Comparison of ENCODE assay signal across 1 cellular context in genomic region chr19:35569281-35569781, GRCh38.
A peak's percentile ranks its signal among the peaks of the same experiment; 100 is the strongest.
TF ChIP-seq lines count a peak whose summit lies in the region.

No MANE protein-coding gene starts in this region.

TF ChIP-seq in HepG2, 621 proteins besides CTCF, POLR2A, EP300 and RAD21 (continued from another document and continues in another):
- no peak for TF ChIP-seq ZHX2 (IDR thresholded peaks at IDR 0.05; ENCODE audit: low read depth)
- no peak for TF ChIP-seq ZHX2 (CRISPR knock-in tag; IDR thresholded peaks at IDR 0.05; ENCODE audit: borderline replicate concordance)
- TF ChIP-seq ZBTB34 (CRISPR knock-in tag; IDR thresholded peaks at IDR 0.05) = no peak
- no peak for TF ChIP-seq ZNF776 (CRISPR knock-in tag; IDR thresholded peaks at IDR 0.05)
- peak; percentile 74 for TF ChIP-seq ZNF687 (CRISPR knock-in tag; IDR thresholded peaks at IDR 0.05)
- no peak for TF ChIP-seq ZNF75D (CRISPR knock-in tag; IDR thresholded peaks at IDR 0.05; ENCODE audit: borderline replicate concordance)
- TF ChIP-seq, protein P1, sequence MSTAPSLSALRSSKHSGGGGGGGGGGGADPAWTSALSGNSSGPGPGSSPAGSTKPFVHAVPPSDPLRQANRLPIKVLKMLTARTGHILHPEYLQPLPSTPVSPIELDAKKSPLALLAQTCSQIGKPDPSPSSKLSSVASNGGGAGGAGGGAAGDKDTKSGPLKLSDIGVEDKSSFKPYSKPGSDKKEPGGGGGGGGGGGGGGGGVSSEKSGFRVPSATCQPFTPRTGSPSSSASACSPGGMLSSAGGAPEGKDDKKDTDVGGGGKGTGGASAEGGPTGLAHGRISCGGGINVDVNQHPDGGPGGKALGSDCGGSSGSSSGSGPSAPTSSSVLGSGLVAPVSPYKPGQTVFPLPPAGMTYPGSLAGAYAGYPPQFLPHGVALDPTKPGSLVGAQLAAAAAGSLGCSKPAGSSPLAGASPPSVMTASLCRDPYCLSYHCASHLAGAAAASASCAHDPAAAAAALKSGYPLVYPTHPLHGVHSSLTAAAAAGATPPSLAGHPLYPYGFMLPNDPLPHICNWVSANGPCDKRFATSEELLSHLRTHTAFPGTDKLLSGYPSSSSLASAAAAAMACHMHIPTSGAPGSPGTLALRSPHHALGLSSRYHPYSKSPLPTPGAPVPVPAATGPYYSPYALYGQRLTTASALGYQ (CRISPR knock-in tag; IDR thresholded peaks at IDR 0.05) = peak; percentile 54; the same call in 1 of the 2 replicates
- TF ChIP-seq ZBTB14 (CRISPR knock-in tag; IDR thresholded peaks at IDR 0.05) = no peak
- TF ChIP-seq HNRNPH1 (optimal IDR thresholded peaks at IDR 0.05; ENCODE audit: low read depth, low read length) = no peak
- peak; percentile 37; the same call in 1 of the 2 replicates for TF ChIP-seq E2F1 (CRISPR knock-in tag; IDR thresholded peaks at IDR 0.05)
- peak; percentile 64 for TF ChIP-seq ZNF746 (CRISPR knock-in tag; IDR thresholded peaks at IDR 0.05)
- peak; percentile 84 for TF ChIP-seq NR2C2 (CRISPR knock-in tag; IDR thresholded peaks at IDR 0.05; ENCODE audit: borderline replicate concordance)
- no peak for TF ChIP-seq REXO4 (CRISPR knock-in tag; IDR thresholded peaks at IDR 0.05; ENCODE audit: borderline replicate concordance)
- no peak for TF ChIP-seq PRMT3 (CRISPR knock-in tag; IDR thresholded peaks at IDR 0.05; ENCODE audit: borderline replicate concordance, low read depth)
- TF ChIP-seq HNF4A (CRISPR knock-in tag; IDR thresholded peaks at IDR 0.05) = peak; percentile 88
- TF ChIP-seq ZNF761 (CRISPR knock-in tag; conservative IDR thresholded peaks at IDR 0.05) = no peak
- TF ChIP-seq ZNF432 (CRISPR knock-in tag; IDR thresholded peaks at IDR 0.05; ENCODE audit: borderline replicate concordance) = no peak
- no peak for TF ChIP-seq GABPA (IDR thresholded peaks at IDR 0.05; ENCODE audit: low read depth, low read length)
- TF ChIP-seq GABPA (CRISPR knock-in tag; IDR thresholded peaks at IDR 0.05; ENCODE audit: low read depth) = no peak
- TF ChIP-seq, protein P2, sequence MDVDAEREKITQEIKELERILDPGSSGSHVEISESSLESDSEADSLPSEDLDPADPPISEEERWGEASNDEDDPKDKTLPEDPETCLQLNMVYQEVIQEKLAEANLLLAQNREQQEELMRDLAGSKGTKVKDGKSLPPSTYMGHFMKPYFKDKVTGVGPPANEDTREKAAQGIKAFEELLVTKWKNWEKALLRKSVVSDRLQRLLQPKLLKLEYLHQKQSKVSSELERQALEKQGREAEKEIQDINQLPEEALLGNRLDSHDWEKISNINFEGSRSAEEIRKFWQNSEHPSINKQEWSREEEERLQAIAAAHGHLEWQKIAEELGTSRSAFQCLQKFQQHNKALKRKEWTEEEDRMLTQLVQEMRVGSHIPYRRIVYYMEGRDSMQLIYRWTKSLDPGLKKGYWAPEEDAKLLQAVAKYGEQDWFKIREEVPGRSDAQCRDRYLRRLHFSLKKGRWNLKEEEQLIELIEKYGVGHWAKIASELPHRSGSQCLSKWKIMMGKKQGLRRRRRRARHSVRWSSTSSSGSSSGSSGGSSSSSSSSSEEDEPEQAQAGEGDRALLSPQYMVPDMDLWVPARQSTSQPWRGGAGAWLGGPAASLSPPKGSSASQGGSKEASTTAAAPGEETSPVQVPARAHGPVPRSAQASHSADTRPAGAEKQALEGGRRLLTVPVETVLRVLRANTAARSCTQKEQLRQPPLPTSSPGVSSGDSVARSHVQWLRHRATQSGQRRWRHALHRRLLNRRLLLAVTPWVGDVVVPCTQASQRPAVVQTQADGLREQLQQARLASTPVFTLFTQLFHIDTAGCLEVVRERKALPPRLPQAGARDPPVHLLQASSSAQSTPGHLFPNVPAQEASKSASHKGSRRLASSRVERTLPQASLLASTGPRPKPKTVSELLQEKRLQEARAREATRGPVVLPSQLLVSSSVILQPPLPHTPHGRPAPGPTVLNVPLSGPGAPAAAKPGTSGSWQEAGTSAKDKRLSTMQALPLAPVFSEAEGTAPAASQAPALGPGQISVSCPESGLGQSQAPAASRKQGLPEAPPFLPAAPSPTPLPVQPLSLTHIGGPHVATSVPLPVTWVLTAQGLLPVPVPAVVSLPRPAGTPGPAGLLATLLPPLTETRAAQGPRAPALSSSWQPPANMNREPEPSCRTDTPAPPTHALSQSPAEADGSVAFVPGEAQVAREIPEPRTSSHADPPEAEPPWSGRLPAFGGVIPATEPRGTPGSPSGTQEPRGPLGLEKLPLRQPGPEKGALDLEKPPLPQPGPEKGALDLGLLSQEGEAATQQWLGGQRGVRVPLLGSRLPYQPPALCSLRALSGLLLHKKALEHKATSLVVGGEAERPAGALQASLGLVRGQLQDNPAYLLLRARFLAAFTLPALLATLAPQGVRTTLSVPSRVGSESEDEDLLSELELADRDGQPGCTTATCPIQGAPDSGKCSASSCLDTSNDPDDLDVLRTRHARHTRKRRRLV (CRISPR knock-in tag; IDR thresholded peaks at IDR 0.05) = no peak
- no peak for TF ChIP-seq DRAP1 (CRISPR knock-in tag; IDR thresholded peaks at IDR 0.05)
- TF ChIP-seq SRSF4 (IDR thresholded peaks at IDR 0.05; ENCODE audit: low read depth, low read length, poor library complexity, severe bottlenecking) = no peak
- TF ChIP-seq ZNF354B (CRISPR knock-in tag; IDR thresholded peaks at IDR 0.05) = no peak
- peak; percentile 56; the same call in 1 of the 2 replicates for TF ChIP-seq FOXC1 (CRISPR knock-in tag; IDR thresholded peaks at IDR 0.05; ENCODE audit: borderline replicate concordance)
- no peak for TF ChIP-seq ZNF616 (CRISPR knock-in tag; IDR thresholded peaks at IDR 0.05; ENCODE audit: low read depth)
- TF ChIP-seq, protein P3, sequence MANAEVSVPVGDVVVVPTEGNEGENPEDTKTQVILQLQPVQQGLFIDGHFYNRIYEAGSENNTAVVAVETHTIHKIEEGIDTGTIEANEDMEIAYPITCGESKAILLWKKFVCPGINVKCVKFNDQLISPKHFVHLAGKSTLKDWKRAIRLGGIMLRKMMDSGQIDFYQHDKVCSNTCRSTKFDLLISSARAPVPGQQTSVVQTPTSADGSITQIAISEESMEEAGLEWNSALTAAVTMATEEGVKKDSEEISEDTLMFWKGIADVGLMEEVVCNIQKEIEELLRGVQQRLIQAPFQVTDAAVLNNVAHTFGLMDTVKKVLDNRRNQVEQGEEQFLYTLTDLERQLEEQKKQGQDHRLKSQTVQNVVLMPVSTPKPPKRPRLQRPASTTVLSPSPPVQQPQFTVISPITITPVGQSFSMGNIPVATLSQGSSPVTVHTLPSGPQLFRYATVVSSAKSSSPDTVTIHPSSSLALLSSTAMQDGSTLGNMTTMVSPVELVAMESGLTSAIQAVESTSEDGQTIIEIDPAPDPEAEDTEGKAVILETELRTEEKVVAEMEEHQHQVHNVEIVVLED (CRISPR knock-in tag; IDR thresholded peaks at IDR 0.05; ENCODE audit: borderline replicate concordance) = peak; percentile 21; the same call in 1 of the 2 replicates
- no peak for TF ChIP-seq ZMYM2 (CRISPR knock-in tag; IDR thresholded peaks at IDR 0.05)
- peak; percentile 65 for TF ChIP-seq FOXA3 (CRISPR knock-in tag; IDR thresholded peaks at IDR 0.05)
- TF ChIP-seq GATA4 (IDR thresholded peaks at IDR 0.05; ENCODE audit: borderline replicate concordance, low read depth) = peak; percentile 93
- TF ChIP-seq, protein P4, sequence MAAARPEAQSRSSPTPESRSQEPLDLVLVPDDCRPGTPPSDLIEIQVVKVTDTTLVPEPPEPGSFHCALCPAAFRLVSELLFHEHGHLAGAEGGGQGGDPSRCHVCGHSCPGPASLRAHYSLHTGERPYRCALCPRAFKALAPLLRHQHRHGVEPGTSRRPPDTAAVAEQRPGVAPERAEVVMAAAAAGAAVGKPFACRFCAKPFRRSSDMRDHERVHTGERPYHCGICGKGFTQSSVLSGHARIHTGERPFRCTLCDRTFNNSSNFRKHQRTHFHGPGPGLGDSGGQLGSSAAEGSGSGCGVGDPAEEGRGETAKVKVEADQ (CRISPR knock-in tag; IDR thresholded peaks at IDR 0.05; ENCODE audit: borderline replicate concordance) = peak; percentile 63; the same call in 1 of the 2 replicates
